10 cellular contexts compared by ENCODE assay signal in genomic region chr2:143263045-143263625, GRCh38.
DNase-seq lines count a peak whose midpoint lies in the region; ATAC-seq, FAIRE-seq and TF ChIP-seq lines count a peak whose summit lies in the region.
"Had no signal": no experiment of that assay in that cellular context is flagged by ENCODE, and none has a peak within 500 bp of the region (broad histone marks: within the 10 kb centered on the region; RNA-seq: fewer than 3 reads in every experiment).

No MANE protein-coding gene starts in this region.

- H3K36me3 Mint-ChIP-seq in CD8-positive, alpha-beta memory T cell = peaks cover 6 to 28% (median 9%) of the 10 kb centered on the region in 3 donors
- H3K36me3 Mint-ChIP-seq in activated T-helper 17 cell treated with anti-CD3 and anti-CD28 coated beads, Interleukin-2, amount 50 U/mL, for 72 hours (ENCODE audit: low read depth) = peaks cover 12% of the 10 kb centered on the region
- no peaks in the 10 kb centered on the region for H3K36me3 Mint-ChIP-seq in mesothelial cell of epicardium

- intact Hi-C loops in thyroid gland (cut with DNase I) = no loop called here

- H4K20me1 ChIP-seq in keratinocyte (ENCODE audit: control insufficient read depth, extremely low read depth, insufficient read depth, low read length) = no peaks in the 10 kb centered on the region

- no peak overlapping the region for H3K27ac ChIP-seq in CD8-positive, alpha-beta memory T cell (ENCODE audit: low read depth, low read length)
- no peak overlapping the region for H3K27ac ChIP-seq in keratinocyte (ENCODE audit: control insufficient read depth, insufficient read depth, low read length)
- no peak overlapping the region for H3K27ac ChIP-seq in thyroid gland

- no peaks in the 10 kb centered on the region for H3K27me3 ChIP-seq in CD8-positive, alpha-beta memory T cell (ENCODE audit: insufficient read depth, low read length, poor library complexity, severe bottlenecking)
- H3K27me3 ChIP-seq in keratinocyte (ENCODE audit: control insufficient read depth, extremely low read depth, insufficient read depth, low read length) = no peaks in the 10 kb centered on the region
- H3K27me3 ChIP-seq in thyroid gland = no peaks in the 10 kb centered on the region

- H3K9ac ChIP-seq in keratinocyte (ENCODE audit: control insufficient read depth, extremely low read depth, insufficient read depth, low read length) = no peak overlapping the region

- no peaks in the 10 kb centered on the region for H3K27me3 Mint-ChIP-seq in CD8-positive, alpha-beta memory T cell
- no peaks in the 10 kb centered on the region for H3K27me3 Mint-ChIP-seq in activated T-helper 17 cell treated with anti-CD3 and anti-CD28 coated beads, Interleukin-2, amount 50 U/mL, for 72 hours
- H3K27me3 Mint-ChIP-seq in mesothelial cell of epicardium (ENCODE audit: low read depth) = no peaks in the 10 kb centered on the region

- H3K4me3 Mint-ChIP-seq in CD8-positive, alpha-beta memory T cell = peak overlapping the region in 4 of 7 donors; percentile 9 to 40 (median 19)
- H3K4me3 Mint-ChIP-seq in activated T-helper 17 cell treated with anti-CD3 and anti-CD28 coated beads, Interleukin-2, amount 50 U/mL, for 72 hours = peak overlapping the region; percentile 75
- no peak overlapping the region for H3K4me3 Mint-ChIP-seq in mesothelial cell of epicardium

- no peak for TF ChIP-seq POLR2A in thyroid gland (IDR thresholded peaks at IDR 0.05)

- CTCF ChIA-PET in CD8-positive, alpha-beta memory T cell (lab: Charles Lee) = interaction anchor here (0.6 to 7.7 kb wide), 3 partner anchors 28 to 152 kb away, joined by 3 to 70 read pairs (median 6); no protein-coding TSS in a partner anchor

- no peak overlapping the region for H2AFZ ChIP-seq in keratinocyte (ENCODE audit: control insufficient read depth, low read length)

- DNase-seq in CD8-positive, alpha-beta memory T cell = no peak
- no peak for DNase-seq in HTR-8/SVneo (ENCODE audit: insufficient read length, low spot score)
- DNase-seq in keratinocyte (ENCODE audit: low read depth, low spot score) = no peak
- DNase-seq in thyroid gland = no peak
- DNase-seq in midbrain (lab: John Stamatoyannopoulos, UW) = no peak
- DNase-seq in HK-2 (ENCODE audit: unreplicated experiment) = no peak
- DNase-seq in mesothelial cell of epicardium (ENCODE audit: low spot score in 2 of 2, unreplicated experiment in 2 of 2) = no peak
- DNase-seq: occipital lobe had no signal

- TF ChIP-seq CTCF in keratinocyte (optimal IDR thresholded peaks at IDR 0.05 in 1 of 3, IDR thresholded peaks at IDR 0.05 in 1 of 3, conservative IDR thresholded peaks at IDR 0.05 in 1 of 3; ENCODE audit: extremely low read depth in 1 of 3, insufficient read depth in 2 of 3, low read length in 3 of 3) = peak; percentile 22 to 40 (median 27)
- no peak for TF ChIP-seq CTCF in thyroid gland (IDR thresholded peaks at IDR 0.05)
- TF ChIP-seq CTCF in mesothelial cell of epicardium (IDR thresholded peaks at IDR 0.05; ENCODE audit: unreplicated experiment) = no peak

- H3K9me3 ChIP-seq in CD8-positive, alpha-beta memory T cell (ENCODE audit: low read length) = no peaks in the 10 kb centered on the region
- no peaks in the 10 kb centered on the region for H3K9me3 ChIP-seq in keratinocyte (ENCODE audit: control insufficient read depth, low read depth, low read length)
- H3K9me3 ChIP-seq in thyroid gland = no peaks in the 10 kb centered on the region

- H3K9me3 Mint-ChIP-seq in CD8-positive, alpha-beta memory T cell = peaks cover 4 to 8% (median 7%) of the 10 kb centered on the region in 5 donors
- peaks cover 4% of the 10 kb centered on the region for H3K9me3 Mint-ChIP-seq in activated T-helper 17 cell treated with anti-CD3 and anti-CD28 coated beads, Interleukin-2, amount 50 U/mL, for 72 hours
- H3K9me3 Mint-ChIP-seq in mesothelial cell of epicardium = peaks cover 15% of the 10 kb centered on the region

- H3K4me1 Mint-ChIP-seq in CD8-positive, alpha-beta memory T cell = peaks cover 60 to 78% (median 70%) of the 10 kb centered on the region in 3 donors
- H3K4me1 Mint-ChIP-seq in activated T-helper 17 cell treated with anti-CD3 and anti-CD28 coated beads, Interleukin-2, amount 50 U/mL, for 72 hours = peaks cover 46% of the 10 kb centered on the region
- H3K4me1 Mint-ChIP-seq in mesothelial cell of epicardium = peaks cover 14% of the 10 kb centered on the region

- POLR2A ChIA-PET in CD8-positive, alpha-beta memory T cell (lab: Charles Lee) = no interaction called here

- peaks cover 67% of the 10 kb centered on the region for H3K4me1 ChIP-seq in CD8-positive, alpha-beta memory T cell (ENCODE audit: insufficient read depth, low read length)
- no peaks in the 10 kb centered on the region for H3K4me1 ChIP-seq in keratinocyte (ENCODE audit: control insufficient read depth, extremely low read depth, insufficient read depth, low read length)
- peaks cover 0 to 7% of the 10 kb centered on the region in 2 donors for H3K4me1 ChIP-seq in thyroid gland

- H3K79me2 ChIP-seq in keratinocyte (ENCODE audit: control insufficient read depth, insufficient read depth, low read length) = no peaks in the 10 kb centered on the region

- H3K4me3 ChIP-seq in CD8-positive, alpha-beta memory T cell (ENCODE audit: low read length) = no peak overlapping the region
- H3K4me3 ChIP-seq in keratinocyte (ENCODE audit: control insufficient read depth in 2 of 3, extremely low read depth in 1 of 3, insufficient read depth in 2 of 3, low read depth in 1 of 3, low read length in 3 of 3) (no peak overlapping the region), thyroid gland (replicated peaks in 1 of 3) (no peak overlapping the region)

- dilution Hi-C loops in keratinocyte (cut with MboI; ENCODE audit: extremely low pct_ligation_motif_present, low sequenced_read_pairs) = no loop called here

- H3K4me2 ChIP-seq in keratinocyte (ENCODE audit: control insufficient read depth, extremely low read depth, insufficient read depth, low read depth, low read length) = no peak overlapping the region

- no peaks in the 10 kb centered on the region for H3K9me1 ChIP-seq in keratinocyte (ENCODE audit: control insufficient read depth, extremely low read depth, insufficient read depth, low read length)

- H3K27ac Mint-ChIP-seq in CD8-positive, alpha-beta memory T cell = peak overlapping the region; percentile 75 to 97 (median 92)
- H3K27ac Mint-ChIP-seq in activated T-helper 17 cell treated with anti-CD3 and anti-CD28 coated beads, Interleukin-2, amount 50 U/mL, for 72 hours = peak overlapping the region; percentile 89
- H3K27ac Mint-ChIP-seq in mesothelial cell of epicardium = no peak overlapping the region

- 84 to 95% methylated on average over 2 of the region's 2 CpGs for WGBS in thyroid gland, 2 donors

- FAIRE-seq in HTR-8/SVneo (lab: Jason Lieb, UNC) = peak; percentile 42
- FAIRE-seq in keratinocyte (lab: Jason Lieb, UNC) = no peak
- FAIRE-seq: RCC 7860 had no signal

- H3K36me3 ChIP-seq in CD8-positive, alpha-beta memory T cell (ENCODE audit: insufficient read depth, low read length) = no peaks in the 10 kb centered on the region
- H3K36me3 ChIP-seq in keratinocyte (ENCODE audit: control insufficient read depth in 2 of 2, extremely low read depth in 1 of 2, insufficient read depth in 2 of 2, low read length in 2 of 2) (no peaks in the 10 kb centered on the region), thyroid gland (no peaks in the 10 kb centered on the region)

- peak; percentile 13 for ATAC-seq in activated T-helper 17 cell treated with anti-CD3 and anti-CD28 coated beads, Interleukin-2, amount 50 U/mL, for 72 hours (replicated peaks)

Comparison
In these comparisons a context has a peak if more than half of its experiments do, and no peak if none do; other contexts are left out.
1. CTCF ChIP-seq: peak in keratinocyte (3 of 3); none in thyroid gland (0 of 6) and mesothelial cell of epicardium (single experiment).